ENCODE assay signal across 1 cellular context in the genomic region with DNA sequence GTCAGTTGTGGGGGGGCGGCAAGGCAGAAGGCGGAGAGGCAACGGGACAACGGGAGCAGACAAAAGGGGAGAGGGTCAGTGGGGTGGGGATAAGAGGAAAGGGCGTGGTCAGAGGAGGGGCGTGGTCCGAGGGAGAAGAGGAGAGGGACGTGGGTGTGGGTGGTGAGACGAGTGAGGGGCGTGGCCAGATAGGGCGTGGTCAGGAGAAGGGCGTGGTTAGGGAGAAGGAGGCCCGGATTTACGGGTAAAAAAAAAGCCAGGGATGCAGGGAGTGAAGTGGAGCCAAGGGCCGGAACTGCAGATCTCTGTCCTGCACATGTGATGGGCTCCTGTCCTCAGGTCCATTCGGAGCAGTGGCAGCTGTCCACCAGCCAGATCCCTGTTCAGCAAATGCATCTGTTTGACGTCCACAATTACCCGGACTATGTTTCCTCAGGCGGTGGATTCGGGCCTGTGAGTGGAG.
TF ChIP-seq lines count a peak whose summit lies in the region.

No MANE protein-coding gene starts in this region.

TF ChIP-seq in H1, 55 proteins besides CTCF, POLR2A, EP300 and RAD21:
- TF ChIP-seq, protein P1, sequence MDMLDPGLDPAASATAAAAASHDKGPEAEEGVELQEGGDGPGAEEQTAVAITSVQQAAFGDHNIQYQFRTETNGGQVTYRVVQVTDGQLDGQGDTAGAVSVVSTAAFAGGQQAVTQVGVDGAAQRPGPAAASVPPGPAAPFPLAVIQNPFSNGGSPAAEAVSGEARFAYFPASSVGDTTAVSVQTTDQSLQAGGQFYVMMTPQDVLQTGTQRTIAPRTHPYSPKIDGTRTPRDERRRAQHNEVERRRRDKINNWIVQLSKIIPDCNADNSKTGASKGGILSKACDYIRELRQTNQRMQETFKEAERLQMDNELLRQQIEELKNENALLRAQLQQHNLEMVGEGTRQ (IDR thresholded peaks at IDR 0.05; ENCODE audit: low read length), result no peak
- TF ChIP-seq, protein P2, sequence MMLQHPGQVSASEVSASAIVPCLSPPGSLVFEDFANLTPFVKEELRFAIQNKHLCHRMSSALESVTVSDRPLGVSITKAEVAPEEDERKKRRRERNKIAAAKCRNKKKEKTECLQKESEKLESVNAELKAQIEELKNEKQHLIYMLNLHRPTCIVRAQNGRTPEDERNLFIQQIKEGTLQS (IDR thresholded peaks at IDR 0.05; ENCODE audit: insufficient read depth, low read depth, low read length), result no peak
- TF ChIP-seq SP2 (IDR thresholded peaks at IDR 0.05; ENCODE audit: low read length), result no peak
- no peak for TF ChIP-seq MAFK (IDR thresholded peaks at IDR 0.05; ENCODE audit: low read depth, low read length)
- TF ChIP-seq CHD1 (IDR thresholded peaks at IDR 0.05; ENCODE audit: low read depth, low read length), result no peak
- TF ChIP-seq HDAC2 (IDR thresholded peaks at IDR 0.05; ENCODE audit: borderline replicate concordance in 1 of 2, low read depth in 2 of 2, low read length in 2 of 2), result no peak
- TF ChIP-seq, protein P3, sequence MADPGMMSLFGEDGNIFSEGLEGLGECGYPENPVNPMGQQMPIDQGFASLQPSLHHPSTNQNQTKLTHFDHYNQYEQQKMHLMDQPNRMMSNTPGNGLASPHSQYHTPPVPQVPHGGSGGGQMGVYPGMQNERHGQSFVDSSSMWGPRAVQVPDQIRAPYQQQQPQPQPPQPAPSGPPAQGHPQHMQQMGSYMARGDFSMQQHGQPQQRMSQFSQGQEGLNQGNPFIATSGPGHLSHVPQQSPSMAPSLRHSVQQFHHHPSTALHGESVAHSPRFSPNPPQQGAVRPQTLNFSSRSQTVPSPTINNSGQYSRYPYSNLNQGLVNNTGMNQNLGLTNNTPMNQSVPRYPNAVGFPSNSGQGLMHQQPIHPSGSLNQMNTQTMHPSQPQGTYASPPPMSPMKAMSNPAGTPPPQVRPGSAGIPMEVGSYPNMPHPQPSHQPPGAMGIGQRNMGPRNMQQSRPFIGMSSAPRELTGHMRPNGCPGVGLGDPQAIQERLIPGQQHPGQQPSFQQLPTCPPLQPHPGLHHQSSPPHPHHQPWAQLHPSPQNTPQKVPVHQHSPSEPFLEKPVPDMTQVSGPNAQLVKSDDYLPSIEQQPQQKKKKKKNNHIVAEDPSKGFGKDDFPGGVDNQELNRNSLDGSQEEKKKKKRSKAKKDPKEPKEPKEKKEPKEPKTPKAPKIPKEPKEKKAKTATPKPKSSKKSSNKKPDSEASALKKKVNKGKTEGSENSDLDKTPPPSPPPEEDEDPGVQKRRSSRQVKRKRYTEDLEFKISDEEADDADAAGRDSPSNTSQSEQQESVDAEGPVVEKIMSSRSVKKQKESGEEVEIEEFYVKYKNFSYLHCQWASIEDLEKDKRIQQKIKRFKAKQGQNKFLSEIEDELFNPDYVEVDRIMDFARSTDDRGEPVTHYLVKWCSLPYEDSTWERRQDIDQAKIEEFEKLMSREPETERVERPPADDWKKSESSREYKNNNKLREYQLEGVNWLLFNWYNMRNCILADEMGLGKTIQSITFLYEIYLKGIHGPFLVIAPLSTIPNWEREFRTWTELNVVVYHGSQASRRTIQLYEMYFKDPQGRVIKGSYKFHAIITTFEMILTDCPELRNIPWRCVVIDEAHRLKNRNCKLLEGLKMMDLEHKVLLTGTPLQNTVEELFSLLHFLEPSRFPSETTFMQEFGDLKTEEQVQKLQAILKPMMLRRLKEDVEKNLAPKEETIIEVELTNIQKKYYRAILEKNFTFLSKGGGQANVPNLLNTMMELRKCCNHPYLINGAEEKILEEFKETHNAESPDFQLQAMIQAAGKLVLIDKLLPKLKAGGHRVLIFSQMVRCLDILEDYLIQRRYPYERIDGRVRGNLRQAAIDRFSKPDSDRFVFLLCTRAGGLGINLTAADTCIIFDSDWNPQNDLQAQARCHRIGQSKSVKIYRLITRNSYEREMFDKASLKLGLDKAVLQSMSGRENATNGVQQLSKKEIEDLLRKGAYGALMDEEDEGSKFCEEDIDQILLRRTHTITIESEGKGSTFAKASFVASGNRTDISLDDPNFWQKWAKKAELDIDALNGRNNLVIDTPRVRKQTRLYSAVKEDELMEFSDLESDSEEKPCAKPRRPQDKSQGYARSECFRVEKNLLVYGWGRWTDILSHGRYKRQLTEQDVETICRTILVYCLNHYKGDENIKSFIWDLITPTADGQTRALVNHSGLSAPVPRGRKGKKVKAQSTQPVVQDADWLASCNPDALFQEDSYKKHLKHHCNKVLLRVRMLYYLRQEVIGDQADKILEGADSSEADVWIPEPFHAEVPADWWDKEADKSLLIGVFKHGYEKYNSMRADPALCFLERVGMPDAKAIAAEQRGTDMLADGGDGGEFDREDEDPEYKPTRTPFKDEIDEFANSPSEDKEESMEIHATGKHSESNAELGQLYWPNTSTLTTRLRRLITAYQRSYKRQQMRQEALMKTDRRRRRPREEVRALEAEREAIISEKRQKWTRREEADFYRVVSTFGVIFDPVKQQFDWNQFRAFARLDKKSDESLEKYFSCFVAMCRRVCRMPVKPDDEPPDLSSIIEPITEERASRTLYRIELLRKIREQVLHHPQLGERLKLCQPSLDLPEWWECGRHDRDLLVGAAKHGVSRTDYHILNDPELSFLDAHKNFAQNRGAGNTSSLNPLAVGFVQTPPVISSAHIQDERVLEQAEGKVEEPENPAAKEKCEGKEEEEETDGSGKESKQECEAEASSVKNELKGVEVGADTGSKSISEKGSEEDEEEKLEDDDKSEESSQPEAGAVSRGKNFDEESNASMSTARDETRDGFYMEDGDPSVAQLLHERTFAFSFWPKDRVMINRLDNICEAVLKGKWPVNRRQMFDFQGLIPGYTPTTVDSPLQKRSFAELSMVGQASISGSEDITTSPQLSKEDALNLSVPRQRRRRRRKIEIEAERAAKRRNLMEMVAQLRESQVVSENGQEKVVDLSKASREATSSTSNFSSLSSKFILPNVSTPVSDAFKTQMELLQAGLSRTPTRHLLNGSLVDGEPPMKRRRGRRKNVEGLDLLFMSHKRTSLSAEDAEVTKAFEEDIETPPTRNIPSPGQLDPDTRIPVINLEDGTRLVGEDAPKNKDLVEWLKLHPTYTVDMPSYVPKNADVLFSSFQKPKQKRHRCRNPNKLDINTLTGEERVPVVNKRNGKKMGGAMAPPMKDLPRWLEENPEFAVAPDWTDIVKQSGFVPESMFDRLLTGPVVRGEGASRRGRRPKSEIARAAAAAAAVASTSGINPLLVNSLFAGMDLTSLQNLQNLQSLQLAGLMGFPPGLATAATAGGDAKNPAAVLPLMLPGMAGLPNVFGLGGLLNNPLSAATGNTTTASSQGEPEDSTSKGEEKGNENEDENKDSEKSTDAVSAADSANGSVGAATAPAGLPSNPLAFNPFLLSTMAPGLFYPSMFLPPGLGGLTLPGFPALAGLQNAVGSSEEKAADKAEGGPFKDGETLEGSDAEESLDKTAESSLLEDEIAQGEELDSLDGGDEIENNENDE (IDR thresholded peaks at IDR 0.05; ENCODE audit: insufficient replicate concordance, low read length), result no peak
- no peak for TF ChIP-seq CEBPB (IDR thresholded peaks at IDR 0.05; ENCODE audit: low read depth, low read length)
- no peak for TF ChIP-seq ZNF274 (IDR thresholded peaks at IDR 0.05; ENCODE audit: borderline replicate concordance, extremely low read depth, low read length)
- TF ChIP-seq TEAD4 (IDR thresholded peaks at IDR 0.05; ENCODE audit: low read depth, low read length), result no peak
- no peak for TF ChIP-seq TAF1 (IDR thresholded peaks at IDR 0.05; ENCODE audit: low read depth, low read length)
- TF ChIP-seq KDM5A (IDR thresholded peaks at IDR 0.05; ENCODE audit: low read length), result no peak
- no peak for TF ChIP-seq PHF8 (conservative IDR thresholded peaks at IDR 0.05; ENCODE audit: low read depth, low read length)
- no peak for TF ChIP-seq CREB1 (IDR thresholded peaks at IDR 0.05)
- no peak for TF ChIP-seq SRF (IDR thresholded peaks at IDR 0.05; ENCODE audit: low read depth, low read length)
- TF ChIP-seq NRF1 (IDR thresholded peaks at IDR 0.05; ENCODE audit: low read depth, low read length), result no peak
